Comparison of ENCODE assay signal across 11 cellular contexts in genomic region chr14:88199882-88200281, GRCh38.
"Had no signal": no experiment of that assay in that cellular context is flagged by ENCODE, and none has a peak within 500 bp of the region (broad histone marks: within the 10 kb centered on the region; RNA-seq: fewer than 3 reads in every experiment).

No MANE protein-coding gene starts in this region.

- H3K27ac ChIP-seq: GM23248 had no signal

- H3K9me3 ChIP-seq: HAP-1 had no signal

- ATAC-seq: GM23338, HCT116 had no signal

- FAIRE-seq: H1, H54 had no signal

- H3K9ac ChIP-seq: GM23248 had no signal

- H3K4me1 ChIP-seq: HAP-1 had no signal

- H3K4me2 ChIP-seq: GM23338 had no signal

- DNase-seq: GM23248, GOT3, H7, H9, HCEC 1CT, HFFc6 had no signal

- H2AFZ ChIP-seq: GM23248, GM23338 had no signal

- H3K9me3 Mint-ChIP-seq: GM23338, H9, HFFc6 had no signal

- H3K4me3 ChIP-seq: GM23248, GM23338, HAP-1 had no signal

- H3K4me3 Mint-ChIP-seq: GM23338, H9, HFFc6 had no signal

- H3K27ac Mint-ChIP-seq: GM23338, H9, HFFc6 had no signal

- H3K36me3 ChIP-seq: HAP-1 had no signal
